ENCODE assay signal across 20 cellular contexts in genomic region chr14:93220509-93220908, GRCh38.
"Had no signal": no experiment of that assay in that cellular context is flagged by ENCODE, and none has a peak within 500 bp of the region (broad histone marks: within the 10 kb centered on the region; RNA-seq: fewer than 3 reads in every experiment).

No MANE protein-coding gene starts in this region.

- DNase-seq: effector memory CD8-positive, alpha-beta T cell; foreskin keratinocyte; immature natural killer cell; kidney; left cardiac atrium; left ventricle myocardium inferior; lower lobe of right lung; midbrain; nucleus accumbens; pancreas; right cardiac atrium; small intestine; stimulated activated CD4-positive, alpha-beta T cell treated with anti-CD3 and anti-CD28 coated beads, Interleukin-12 subunit alpha, Interleukin-12 subunit beta, amount 100 ng/mL, for 4 hours; stimulated activated naive CD4-positive, alpha-beta T cell treated with Interleukin-2 at 50 U/mL for 16 hours; upper lobe of right lung had no signal

- H3K27ac Mint-ChIP-seq: dendritic cell treated with granulocyte-macrophage colony-stimulating factor and Interleukin-4, amounts not matched to agents 40 ng/mL and 50 ng/mL, for 4 days; effector memory CD8-positive, alpha-beta T cell; immature natural killer cell; memory B cell; natural killer cell treated with Interleukin-12 subunit alpha and Interleukin-12 subunit beta and Interleukin-15 and Interleukin-18, amount 100 ng/mL, for 72 hours; neural progenitor cell; progenitor cell of endocrine pancreas had no signal

- H3K4me1 Mint-ChIP-seq: immature natural killer cell, memory B cell, neural progenitor cell had no signal

- H3K4me3 Mint-ChIP-seq: dendritic cell treated with granulocyte-macrophage colony-stimulating factor and Interleukin-4, amounts not matched to agents 40 ng/mL and 50 ng/mL, for 4 days; effector memory CD8-positive, alpha-beta T cell; immature natural killer cell; memory B cell; natural killer cell treated with Interleukin-12 subunit alpha and Interleukin-12 subunit beta and Interleukin-15 and Interleukin-18, amount 100 ng/mL, for 72 hours; neural progenitor cell had no signal

- H3K27me3 Mint-ChIP-seq: dendritic cell treated with granulocyte-macrophage colony-stimulating factor and Interleukin-4, amounts not matched to agents 40 ng/mL and 50 ng/mL, for 4 days; effector memory CD8-positive, alpha-beta T cell; memory B cell; natural killer cell treated with Interleukin-12 subunit alpha and Interleukin-12 subunit beta and Interleukin-15 and Interleukin-18, amount 100 ng/mL, for 72 hours; progenitor cell of endocrine pancreas had no signal

- H3K9me3 Mint-ChIP-seq: dendritic cell treated with granulocyte-macrophage colony-stimulating factor and Interleukin-4, amounts not matched to agents 40 ng/mL and 50 ng/mL, for 4 days; effector memory CD8-positive, alpha-beta T cell; immature natural killer cell; memory B cell; natural killer cell treated with Interleukin-12 subunit alpha and Interleukin-12 subunit beta and Interleukin-15 and Interleukin-18, amount 100 ng/mL, for 72 hours; neural progenitor cell had no signal

- FAIRE-seq: kidney, pancreas, small intestine had no signal

- ATAC-seq: effector memory CD8-positive, alpha-beta T cell; foreskin keratinocyte; left cardiac atrium; lower lobe of right lung; natural killer cell treated with Interleukin-12 subunit alpha and Interleukin-12 subunit beta and Interleukin-15 and Interleukin-18, amount 100 ng/mL, for 72 hours; pancreas; right cardiac atrium; upper lobe of right lung had no signal
